Comparison of ENCODE assay signal across 1 cellular context in genomic region chr17:42041619-42042018, GRCh38.
TF ChIP-seq lines count a peak whose summit lies in the region.

No MANE protein-coding gene starts in this region.

TF ChIP-seq in K562, 482 proteins besides CTCF, POLR2A, EP300 and RAD21:
- TF ChIP-seq U2AF2 (optimal IDR thresholded peaks at IDR 0.05; ENCODE audit: low read depth, low read length) = no peak
- TF ChIP-seq TCFL5 (CRISPR knock-in tag; conservative IDR thresholded peaks at IDR 0.05) = no peak
- no peak for TF ChIP-seq ZNF24 (IDR thresholded peaks at IDR 0.05)
- TF ChIP-seq, protein P1, sequence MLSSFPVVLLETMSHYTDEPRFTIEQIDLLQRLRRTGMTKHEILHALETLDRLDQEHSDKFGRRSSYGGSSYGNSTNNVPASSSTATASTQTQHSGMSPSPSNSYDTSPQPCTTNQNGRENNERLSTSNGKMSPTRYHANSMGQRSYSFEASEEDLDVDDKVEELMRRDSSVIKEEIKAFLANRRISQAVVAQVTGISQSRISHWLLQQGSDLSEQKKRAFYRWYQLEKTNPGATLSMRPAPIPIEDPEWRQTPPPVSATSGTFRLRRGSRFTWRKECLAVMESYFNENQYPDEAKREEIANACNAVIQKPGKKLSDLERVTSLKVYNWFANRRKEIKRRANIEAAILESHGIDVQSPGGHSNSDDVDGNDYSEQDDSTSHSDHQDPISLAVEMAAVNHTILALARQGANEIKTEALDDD (IDR thresholded peaks at IDR 0.05) = peak; percentile 21; the same call in 1 of the 2 replicates
- TF ChIP-seq EHMT2 (IDR thresholded peaks at IDR 0.05) = 0 out of 2 replicates have a peak, but pooled peaks have one; percentile 28
- TF ChIP-seq PHF8 (IDR thresholded peaks at IDR 0.05; ENCODE audit: borderline replicate concordance, low read length) = no peak
TF ChIP-seq in K562: peak in this region for 2.
